1 cellular context compared by ENCODE assay signal in genomic region chr6:121857551-121857950, GRCh38.
TF ChIP-seq lines count a peak whose summit lies in the region.

No MANE protein-coding gene starts in this region.

TF ChIP-seq in SK-N-SH treated with all-trans-retinoic acid at 6 μM for 48 hours, 23 proteins besides CTCF, POLR2A, EP300 and RAD21 (continued from another document):
- TF ChIP-seq CSDC2 (CRISPR knock-in tag; IDR thresholded peaks at IDR 0.05) (no peak), ZC3H10 (CRISPR knock-in tag; IDR thresholded peaks at IDR 0.05) (no peak), POU6F1 (CRISPR knock-in tag; IDR thresholded peaks at IDR 0.05; ENCODE audit: borderline replicate concordance, low read depth) (no peak), ESRRG (CRISPR knock-in tag; IDR thresholded peaks at IDR 0.05) (no peak)
